ENCODE assay signal across 14 cellular contexts in genomic region chr19:7751157-7751783, GRCh38. TPM values are rescaled to one million over a fixed set of nuclear protein-coding genes. Genes with fewer than 3 reads are reported as not detected.
A peak's percentile ranks its signal among the peaks of the same experiment; 100 is the strongest.
DNase-seq lines count a peak whose midpoint lies in the region; TF ChIP-seq lines count a peak whose summit lies in the region.
"Had no signal": no experiment of that assay in that cellular context is flagged by ENCODE, and none has a peak within 500 bp of the region (broad histone marks: within the 10 kb centered on the region; RNA-seq: fewer than 3 reads in every experiment).

No MANE protein-coding gene starts in this region.

- no TSS peak for BruUV-seq in A673 (replicated peaks; lab: Mats Ljungman, UMichigan)

- no peak overlapping the region for H3K4me3 Mint-ChIP-seq in activated naive CD4-positive, alpha-beta T cell treated with anti-CD3 and anti-CD28 coated beads, Interleukin-2, amount 10 ng/mL, durations not matched to agents 7 days and 5 days
- H3K4me3 Mint-ChIP-seq in stimulated activated naive CD8-positive, alpha-beta T cell treated with anti-CD3 and anti-CD28 coated beads, Interleukin-15, Interleukin-2, amounts not matched to agents 100 ng/mL and 50 ng/mL, for 24 hours: no peak overlapping the region

- POLR2A ChIA-PET in A673 (lab: Charles Lee; ENCODE audit: low non-redundant PET): no interaction called here

- peaks cover 21% of the 10 kb centered on the region for H3K9me3 Mint-ChIP-seq in activated naive CD4-positive, alpha-beta T cell treated with anti-CD3 and anti-CD28 coated beads, Interleukin-2, amount 10 ng/mL, durations not matched to agents 7 days and 5 days
- peaks cover 46% of the 10 kb centered on the region for H3K9me3 Mint-ChIP-seq in stimulated activated naive CD8-positive, alpha-beta T cell treated with anti-CD3 and anti-CD28 coated beads, Interleukin-15, Interleukin-2, amounts not matched to agents 100 ng/mL and 50 ng/mL, for 24 hours

- TF ChIP-seq CTCF in A673 (conservative IDR thresholded peaks at IDR 0.05; ENCODE audit: low read depth, low read length): no peak

- no peaks in the 10 kb centered on the region for H3K36me3 ChIP-seq in A673 (ENCODE audit: insufficient read depth, low read length, poor library complexity, severe bottlenecking)
- H3K36me3 ChIP-seq: colonic mucosa, right lobe of liver, stomach had no signal

- H3K4me3 ChIP-seq in A673 (ENCODE audit: low read depth, low read length, poor library complexity, severe bottlenecking): no peak overlapping the region
- H3K4me3 ChIP-seq: colonic mucosa, right lobe of liver, stomach had no signal

- no peaks in the 10 kb centered on the region for H3K4me1 ChIP-seq in A673 (ENCODE audit: insufficient read depth, low read length, poor library complexity, severe bottlenecking)
- H3K4me1 ChIP-seq: colonic mucosa, right lobe of liver, stomach had no signal

- no peaks in the 10 kb centered on the region for H3K9me3 ChIP-seq in A673 (ENCODE audit: low read depth, low read length, poor library complexity, severe bottlenecking)
- H3K9me3 ChIP-seq: colonic mucosa, right lobe of liver had no signal

- DNase-seq in activated naive CD4-positive, alpha-beta T cell treated with Interleukin-2 at 50 U/mL for 16 hours: peak; percentile 53
- no peak for DNase-seq in activated naive CD4-positive, alpha-beta T cell treated with anti-CD3 and anti-CD28 coated beads, Interleukin-2, amount 10 ng/mL, durations not matched to agents 7 days and 5 days
- DNase-seq in activated CD8-positive, alpha-beta memory T cell treated with anti-CD3 and anti-CD28 coated beads, Interleukin-2, amount 50 U/mL, for 4 hours: peak; percentile 26
- peak; percentile 8 for DNase-seq in iris pigment epithelial cell (ENCODE audit: low read depth)
- no peak for DNase-seq in HUDEP-2 (lab: John Stamatoyannopoulos, UW; ENCODE audit: unreplicated experiment in 76 of 76)
- no peak for DNase-seq in NCI-H524 (lab: John Stamatoyannopoulos, UW)
- no peak for DNase-seq in A673 (ENCODE audit: low spot score)
- DNase-seq: colonic mucosa, hippocampal formation, NCI-H2029, right lobe of liver, stomach had no signal

- no peak overlapping the region for H3K27ac Mint-ChIP-seq in activated naive CD4-positive, alpha-beta T cell treated with anti-CD3 and anti-CD28 coated beads, Interleukin-2, amount 10 ng/mL, durations not matched to agents 7 days and 5 days
- peak overlapping the region; percentile 57 for H3K27ac Mint-ChIP-seq in stimulated activated naive CD8-positive, alpha-beta T cell treated with anti-CD3 and anti-CD28 coated beads, Interleukin-15, Interleukin-2, amounts not matched to agents 100 ng/mL and 50 ng/mL, for 24 hours

- no peaks in the 10 kb centered on the region for H3K36me3 Mint-ChIP-seq in activated naive CD4-positive, alpha-beta T cell treated with anti-CD3 and anti-CD28 coated beads, Interleukin-2, amount 10 ng/mL, durations not matched to agents 7 days and 5 days
- H3K36me3 Mint-ChIP-seq in stimulated activated naive CD8-positive, alpha-beta T cell treated with anti-CD3 and anti-CD28 coated beads, Interleukin-15, Interleukin-2, amounts not matched to agents 100 ng/mL and 50 ng/mL, for 24 hours (ENCODE audit: low read depth): peaks cover 13% of the 10 kb centered on the region

- CTCF ChIA-PET in activated naive CD4-positive, alpha-beta T cell treated with anti-CD3 and anti-CD28 coated beads, Interleukin-2, amount 10 ng/mL, durations not matched to agents 7 days and 5 days (lab: Charles Lee): no interaction called here
- CTCF ChIA-PET in A673 (lab: Charles Lee): no interaction called here

- H3K27me3 Mint-ChIP-seq in activated naive CD4-positive, alpha-beta T cell treated with anti-CD3 and anti-CD28 coated beads, Interleukin-2, amount 10 ng/mL, durations not matched to agents 7 days and 5 days: peaks cover 19% of the 10 kb centered on the region
- H3K27me3 Mint-ChIP-seq in stimulated activated naive CD8-positive, alpha-beta T cell treated with anti-CD3 and anti-CD28 coated beads, Interleukin-15, Interleukin-2, amounts not matched to agents 100 ng/mL and 50 ng/mL, for 24 hours: peaks cover 19% of the 10 kb centered on the region

- no peaks in the 10 kb centered on the region for H3K4me1 Mint-ChIP-seq in activated naive CD4-positive, alpha-beta T cell treated with anti-CD3 and anti-CD28 coated beads, Interleukin-2, amount 10 ng/mL, durations not matched to agents 7 days and 5 days
- H3K4me1 Mint-ChIP-seq in stimulated activated naive CD8-positive, alpha-beta T cell treated with anti-CD3 and anti-CD28 coated beads, Interleukin-15, Interleukin-2, amounts not matched to agents 100 ng/mL and 50 ng/mL, for 24 hours (ENCODE audit: low read depth): peaks cover 42% of the 10 kb centered on the region

- intact Hi-C loops in A673 (cut with micrococcal nuclease; ENCODE audit: unreplicated experiment): no loop called here

- no peaks in the 10 kb centered on the region for H3K27me3 ChIP-seq in A673 (replicated peaks; ENCODE audit: insufficient read depth, low read depth, low read length, poor library complexity)
- H3K27me3 ChIP-seq: colonic mucosa, right lobe of liver had no signal

- no peak overlapping the region for H3K27ac ChIP-seq in A673 (ENCODE audit: low read depth, low read length, poor library complexity, severe bottlenecking)
- H3K27ac ChIP-seq: colonic mucosa, right lobe of liver, stomach had no signal

RNA-seq across cellular contexts. Expression of gene CD209, which starts 3.9 kb away (rescaled TPM):
- not detected in 2 replicates for total RNA-seq in A673 (2021)

RNA-seq across cellular contexts. Expression of gene CLEC4M, which starts 11.8 kb away (rescaled TPM):
- not detected in 2 replicates for total RNA-seq in A673 (2021)
- total RNA-seq: colonic mucosa, mucosa of gallbladder had no signal

RNA-seq across cellular contexts. Expression of gene CLEC4G, which starts 19.4 kb away (rescaled TPM):
- total RNA-seq in A673 (2021): not detected in 2 replicates

RNA-seq across cellular contexts. Expression of gene FCER2, which starts 49.3 kb away (rescaled TPM):
- total RNA-seq in A673 (2021): not detected in 2 replicates

Comparison
In these comparisons a context has a peak if more than half of its experiments do, and no peak if none do; other contexts are left out.
1. DNase-seq: peak in activated naive CD4-positive, alpha-beta T cell treated with Interleukin-2 at 50 U/mL for 16 hours (single experiment), activated CD8-positive, alpha-beta memory T cell treated with anti-CD3 and anti-CD28 coated beads, Interleukin-2, amount 50 U/mL, for 4 hours (single experiment) and iris pigment epithelial cell (single experiment); none in activated naive CD4-positive, alpha-beta T cell treated with anti-CD3 and anti-CD28 coated beads, Interleukin-2, amount 10 ng/mL, durations not matched to agents 7 days and 5 days (single experiment), HUDEP-2 (0 of 76), NCI-H524 (0 of 2) and A673 (single experiment).